In the genomic region with DNA sequence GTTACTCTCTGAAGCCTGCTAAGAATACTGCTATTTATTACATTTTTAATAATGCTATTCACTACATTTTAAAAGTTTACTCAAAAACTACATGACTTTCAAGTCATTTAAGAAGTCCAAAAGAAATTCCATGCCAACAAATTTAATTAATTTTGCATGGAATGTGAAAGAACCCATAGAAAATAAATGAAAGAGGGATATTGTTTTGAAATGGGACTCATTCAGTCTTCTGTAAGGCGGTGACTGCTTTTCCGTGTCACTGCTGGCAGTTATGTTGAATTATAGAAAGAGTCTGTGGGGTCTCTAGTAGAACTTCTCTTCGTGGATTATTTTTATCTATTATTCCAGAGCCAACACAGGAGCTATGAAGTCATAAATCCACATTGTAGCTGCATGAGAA, we compare ENCODE assay signal across 26 cellular contexts.
"Had no signal": no experiment of that assay in that cellular context is flagged by ENCODE, and none has a peak within 500 bp of the region (broad histone marks: within the 10 kb centered on the region; RNA-seq: fewer than 3 reads in every experiment).

No MANE protein-coding gene starts in this region.

- H3K4me3 ChIP-seq: K562, Peyer's patch, SK-N-MC had no signal

- DNase-seq: activated B cell treated with CpG ODN at 0.5 μM for 24 hours; activated CD4-positive, alpha-beta memory T cell treated with anti-CD3 and anti-CD28 coated beads, Interleukin-2, amount 10 ng/mL, durations not matched to agents 7 days and 5 days; activated CD4-positive, alpha-beta T cell treated with anti-CD3 and anti-CD28 coated beads, Interleukin-2, amount 10 ng/mL, durations not matched to agents 7 days and 5 days; activated gamma-delta T cell treated with Interleukin-2 at 50 U/mL for 16 hours; activated naive CD4-positive, alpha-beta T cell treated with anti-CD3 and anti-CD28 coated beads, Interleukin-2, amount 10 ng/mL, durations not matched to agents 7 days and 5 days; activated naive CD8-positive, alpha-beta T cell treated with anti-CD3 and anti-CD28 coated beads for 36 hours; activated T-cell treated with anti-CD3 and anti-CD28 coated beads for 4 hours; activated T-cell treated with anti-CD3 and anti-CD28 coated beads, Interleukin-2, amount 50 U/mL, for 48 hours; aorta; Karpas-422; MM.1S; NCI-H1105; NCI-H1436; NCI-H1694 treated with DMSO at 0.1 percent for 48 hours; NCI-H2029 treated with DMSO at 0.1 percent for 48 hours; NCI-H345; NCI-H510A; NK-92 treated with Interleukin-12 subunit alpha and Interleukin-12 subunit beta, amount 100 ng/mL, for 24 hours; Peyer's patch; SIG-M5; T-cell; T-helper 2 cell; T1000 had no signal

- H3K4me1 ChIP-seq: Peyer's patch had no signal

- H3K27ac ChIP-seq: Peyer's patch, SK-N-MC had no signal

- H3K27me3 ChIP-seq: Peyer's patch had no signal

- H3K9me3 ChIP-seq: Peyer's patch had no signal

- ATAC-seq: activated T-helper 17 cell treated with anti-CD3 and anti-CD28 coated beads, Interleukin-2, amount 50 U/mL, for 72 hours; K562; T-cell had no signal

- H3K36me3 ChIP-seq: Peyer's patch had no signal
